In genomic region chr12:114174326-114174725, GRCh38 we compare ENCODE assay signal across 22 cellular contexts.
"Had no signal": no experiment of that assay in that cellular context is flagged by ENCODE, and none has a peak within 500 bp of the region (broad histone marks: within the 10 kb centered on the region; RNA-seq: fewer than 3 reads in every experiment).

No MANE protein-coding gene starts in this region.

- H3K27me3 Mint-ChIP-seq: effector memory CD8-positive, alpha-beta T cell had no signal

- H3K27me3 ChIP-seq: esophagus squamous epithelium, left lung had no signal

- ATAC-seq: effector memory CD8-positive, alpha-beta T cell; left lung; lower lobe of right lung; naive thymus-derived CD8-positive, alpha-beta T cell; stimulated activated effector memory CD8-positive, alpha-beta T cell treated with anti-CD3 and anti-CD28 coated beads, Interleukin-12 subunit alpha, Interleukin-12 subunit beta, amount 100 ng/mL, for 72 hours had no signal

- H3K27ac Mint-ChIP-seq: effector memory CD8-positive, alpha-beta T cell; naive thymus-derived CD8-positive, alpha-beta T cell; nephron progenitor cell; stimulated activated effector memory CD8-positive, alpha-beta T cell treated with anti-CD3 and anti-CD28 coated beads, Interleukin-12 subunit alpha, Interleukin-12 subunit beta, amount 100 ng/mL, for 72 hours; type B pancreatic cell had no signal

- H3K4me3 Mint-ChIP-seq: effector memory CD8-positive, alpha-beta T cell; naive thymus-derived CD8-positive, alpha-beta T cell; nephron progenitor cell; stimulated activated effector memory CD8-positive, alpha-beta T cell treated with anti-CD3 and anti-CD28 coated beads, Interleukin-12 subunit alpha, Interleukin-12 subunit beta, amount 100 ng/mL, for 72 hours; type B pancreatic cell had no signal

- H3K9me3 ChIP-seq: esophagus squamous epithelium, left lung, lower lobe of right lung, prostate gland, sigmoid colon, stomach, tibial artery had no signal

- DNase-seq: cortex of kidney; effector memory CD8-positive, alpha-beta T cell; erythroblast; esophagus squamous epithelium; foreskin melanocyte; glutamatergic neuron; kidney; left lung; lower lobe of right lung; naive thymus-derived CD8-positive, alpha-beta T cell; nephron progenitor cell; nucleus accumbens; right cardiac atrium; sigmoid colon; stimulated activated CD4-positive, alpha-beta T cell treated with anti-CD3 and anti-CD28 coated beads, Interleukin-2, amount 100 ng/mL, for 24 hours; stimulated activated CD4-positive, alpha-beta T cell treated with anti-CD3 and anti-CD28 coated beads, Interleukin-4, amount 100 ng/mL, for 24 hours; stimulated activated naive CD4-positive, alpha-beta T cell treated with Interleukin-2 at 50 U/mL for 16 hours; stomach; tibial artery had no signal

- H3K36me3 Mint-ChIP-seq: naive thymus-derived CD8-positive, alpha-beta T cell; stimulated activated effector memory CD8-positive, alpha-beta T cell treated with anti-CD3 and anti-CD28 coated beads, Interleukin-12 subunit alpha, Interleukin-12 subunit beta, amount 100 ng/mL, for 72 hours; type B pancreatic cell had no signal

- H3K4me1 ChIP-seq: esophagus squamous epithelium, left lung, lower lobe of right lung, prostate gland, sigmoid colon, stomach, tibial artery had no signal

- H3K4me1 Mint-ChIP-seq: naive thymus-derived CD8-positive, alpha-beta T cell; nephron progenitor cell; stimulated activated effector memory CD8-positive, alpha-beta T cell treated with anti-CD3 and anti-CD28 coated beads, Interleukin-12 subunit alpha, Interleukin-12 subunit beta, amount 100 ng/mL, for 72 hours had no signal

- H3K9me3 Mint-ChIP-seq: effector memory CD8-positive, alpha-beta T cell; naive thymus-derived CD8-positive, alpha-beta T cell; nephron progenitor cell; stimulated activated effector memory CD8-positive, alpha-beta T cell treated with anti-CD3 and anti-CD28 coated beads, Interleukin-12 subunit alpha, Interleukin-12 subunit beta, amount 100 ng/mL, for 72 hours; type B pancreatic cell had no signal

- H3K4me3 ChIP-seq: esophagus squamous epithelium, left lung, lower lobe of right lung, prostate gland, sigmoid colon, stomach, tibial artery had no signal

- H3K27ac ChIP-seq: esophagus squamous epithelium, left lung, lower lobe of right lung, prostate gland, sigmoid colon, stomach, tibial artery had no signal

- H3K36me3 ChIP-seq: esophagus squamous epithelium, left lung, lower lobe of right lung, prostate gland, sigmoid colon, stomach, tibial artery had no signal
